In the genomic region with DNA sequence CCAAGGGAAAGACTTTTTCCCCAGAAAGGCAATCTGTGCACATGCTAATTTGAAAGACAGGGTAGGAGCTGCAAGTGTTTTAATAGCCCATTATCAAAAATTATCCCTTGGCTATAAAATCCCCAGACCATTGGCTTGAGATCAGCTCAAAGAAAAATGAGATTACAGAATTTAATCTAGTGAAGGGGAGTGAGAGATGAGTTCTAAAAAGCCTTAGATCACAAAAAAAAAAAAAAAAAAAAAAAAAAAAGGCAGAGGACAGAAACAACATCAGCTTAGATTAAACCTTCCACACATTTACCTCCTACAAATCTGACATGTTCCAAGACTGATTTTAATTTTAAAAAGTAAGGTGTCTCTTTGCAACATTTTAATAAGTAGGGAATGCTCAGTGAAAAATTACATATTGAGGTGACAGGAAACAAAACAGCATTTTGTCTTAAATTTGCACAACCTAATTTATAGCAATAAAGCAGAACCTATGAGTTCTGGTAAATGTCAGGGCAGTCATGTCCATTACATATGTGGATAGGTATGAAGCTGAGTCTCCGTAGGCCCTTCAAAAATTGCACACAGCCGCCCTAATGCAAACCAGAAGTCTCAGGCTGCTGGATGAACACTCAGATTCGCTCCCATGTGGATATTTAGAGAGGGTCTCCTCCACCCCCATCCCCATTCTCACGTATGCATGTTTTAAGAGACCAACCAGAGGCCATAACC, we compare ENCODE assay signal across 17 cellular contexts. TPM values are rescaled to one million over a fixed set of nuclear protein-coding genes. Genes with fewer than 3 reads are reported as not detected.
DNase-seq lines count a peak whose midpoint lies in the region; ATAC-seq, FAIRE-seq and TF ChIP-seq lines count a peak whose summit lies in the region.
"Had no signal": no experiment of that assay in that cellular context is flagged by ENCODE, and none has a peak within 500 bp of the region (broad histone marks: within the 10 kb centered on the region; RNA-seq: fewer than 3 reads in every experiment).

No MANE protein-coding gene starts in this region.

- WGBS in gastroesophageal sphincter (ENCODE audit: low coverage in 1 of 2), 2 donors: 11 to 42% methylated on average over 1 to 4 of the region's 4 CpGs
- WGBS in smooth muscle cell (ENCODE audit: low lambda C conversion rate): 38% methylated on average over 4 of the region's 4 CpGs

- no peak for FAIRE-seq in astrocyte (lab: Jason Lieb, UNC)
- FAIRE-seq: colon, GM12892, islet of Langerhans had no signal

- no peak for TF ChIP-seq EP300 in gastroesophageal sphincter (IDR thresholded peaks at IDR 0.05)

- H3K27me3 Mint-ChIP-seq in astrocyte (ENCODE audit: low read depth, unreplicated experiment): no peaks in the 10 kb centered on the region

- no peak for TF ChIP-seq CTCF in astrocyte (IDR thresholded peaks at IDR 0.05; ENCODE audit: insufficient read depth, low read depth, low read length)
- no peak for TF ChIP-seq CTCF in gastroesophageal sphincter (IDR thresholded peaks at IDR 0.05)
- TF ChIP-seq CTCF in smooth muscle cell (IDR thresholded peaks at IDR 0.05; ENCODE audit: borderline replicate concordance, insufficient read depth, poor library complexity, severe bottlenecking): no peak

- no peak overlapping the region for H3K27ac Mint-ChIP-seq in astrocyte (ENCODE audit: unreplicated experiment)
- H3K27ac Mint-ChIP-seq: activated CD4-positive, alpha-beta T cell treated with anti-CD3 and anti-CD28 coated beads, Interleukin-2, amount 10 ng/mL, durations not matched to agents 24 days and 14 days; activated naive CD8-positive, alpha-beta T cell treated with anti-CD3 and anti-CD28 coated beads for 36 hours had no signal

- peak overlapping the region; percentile 66 for H3K4me2 ChIP-seq in astrocyte (ENCODE audit: low read length)
- peak overlapping the region; percentile 63 for H3K4me2 ChIP-seq in smooth muscle cell

- H3K4me1 ChIP-seq in astrocyte (ENCODE audit: insufficient read depth, low read length): peaks cover 44% of the 10 kb centered on the region
- H3K4me1 ChIP-seq in gastroesophageal sphincter: peaks cover 16 to 64% (median 26%) of the 10 kb centered on the region in 3 donors
- H3K4me1 ChIP-seq in smooth muscle cell (ENCODE audit: low read depth): peaks cover 23% of the 10 kb centered on the region

- H3K9ac ChIP-seq in astrocyte (ENCODE audit: low read length) (no peak overlapping the region), smooth muscle cell (ENCODE audit: low read depth) (no peak overlapping the region)

- DNase-seq in NCI-H524 treated with DMSO at 0.1 percent for 48 hours (lab: John Stamatoyannopoulos, UW) (peak; percentile 40), astrocyte (ENCODE audit: low read depth) (peak; percentile 57), smooth muscle cell (lab: John Stamatoyannopoulos, UW; ENCODE audit: unreplicated experiment) (no peak), ecto neural progenitor cell (ENCODE audit: low spot score) (no peak), T1000 (lab: John Stamatoyannopoulos, UW) (no peak)
- DNase-seq: activated CD4-positive, alpha-beta T cell treated with anti-CD3 and anti-CD28 coated beads, Interleukin-2, amount 10 ng/mL, durations not matched to agents 24 days and 14 days; activated naive CD8-positive, alpha-beta T cell treated with anti-CD3 and anti-CD28 coated beads for 36 hours; CD8-positive, alpha-beta memory T cell; esophagus squamous epithelium; stimulated activated CD8-positive, alpha-beta memory T cell treated with anti-CD3 and anti-CD28 coated beads, Interleukin-4, amount 100 ng/mL, for 48 hours had no signal

- no peaks in the 10 kb centered on the region for H3K9me3 ChIP-seq in astrocyte (ENCODE audit: insufficient read depth, low read depth, low read length)
- no peaks in the 10 kb centered on the region for H3K9me3 ChIP-seq in gastroesophageal sphincter
- H3K9me3 ChIP-seq in smooth muscle cell (replicated peaks; ENCODE audit: low read depth): no peaks in the 10 kb centered on the region
- H3K9me3 ChIP-seq: esophagus squamous epithelium, mucosa of descending colon, vagina had no signal

- H2AFZ ChIP-seq in astrocyte (ENCODE audit: low read depth, low read length) (no peak overlapping the region), smooth muscle cell (ENCODE audit: low read depth) (no peak overlapping the region)

- H3K9me3 Mint-ChIP-seq in astrocyte (ENCODE audit: unreplicated experiment): peaks cover 3% of the 10 kb centered on the region
- H3K9me3 Mint-ChIP-seq: activated CD4-positive, alpha-beta T cell treated with anti-CD3 and anti-CD28 coated beads, Interleukin-2, amount 10 ng/mL, durations not matched to agents 24 days and 14 days; activated naive CD8-positive, alpha-beta T cell treated with anti-CD3 and anti-CD28 coated beads for 36 hours had no signal

- H4K20me1 ChIP-seq in astrocyte (ENCODE audit: insufficient read depth, low read length): peaks cover 18% of the 10 kb centered on the region
- no peaks in the 10 kb centered on the region for H4K20me1 ChIP-seq in smooth muscle cell (ENCODE audit: low read depth)

- H3K4me3 ChIP-seq in astrocyte (ENCODE audit: insufficient read depth, low read depth, low read length): no peak overlapping the region
- H3K4me3 ChIP-seq in gastroesophageal sphincter: no peak overlapping the region
- peak overlapping the region; percentile 13 for H3K4me3 ChIP-seq in smooth muscle cell
- H3K4me3 ChIP-seq: esophagus squamous epithelium, mucosa of descending colon, vagina had no signal

- no peak for TF ChIP-seq POLR2A in gastroesophageal sphincter (IDR thresholded peaks at IDR 0.05)

- ATAC-seq in gastroesophageal sphincter (peak; percentile 44), GM19324 (IDR thresholded peaks at IDR 0.05; ENCODE audit: low FRiP score, unreplicated experiment) (no peak)

- no peaks in the 10 kb centered on the region for H3K27me3 ChIP-seq in astrocyte (ENCODE audit: insufficient read depth, low read length)
- no peaks in the 10 kb centered on the region for H3K27me3 ChIP-seq in gastroesophageal sphincter
- H3K27me3 ChIP-seq in smooth muscle cell (ENCODE audit: low read depth): no peaks in the 10 kb centered on the region
- H3K27me3 ChIP-seq: esophagus squamous epithelium, vagina had no signal

- H3K36me3 ChIP-seq in astrocyte (ENCODE audit: insufficient read depth, low read length): no peaks in the 10 kb centered on the region
- no peaks in the 10 kb centered on the region for H3K36me3 ChIP-seq in gastroesophageal sphincter
- H3K36me3 ChIP-seq in smooth muscle cell (ENCODE audit: low read depth): no peaks in the 10 kb centered on the region
- H3K36me3 ChIP-seq: esophagus squamous epithelium, vagina had no signal

- H3K4me1 Mint-ChIP-seq in astrocyte (ENCODE audit: low read depth, unreplicated experiment): peaks cover 37% of the 10 kb centered on the region
- H3K4me1 Mint-ChIP-seq: activated CD4-positive, alpha-beta T cell treated with anti-CD3 and anti-CD28 coated beads, Interleukin-2, amount 10 ng/mL, durations not matched to agents 24 days and 14 days; activated naive CD8-positive, alpha-beta T cell treated with anti-CD3 and anti-CD28 coated beads for 36 hours had no signal

- no peaks in the 10 kb centered on the region for H3K36me3 Mint-ChIP-seq in astrocyte (ENCODE audit: low read depth, unreplicated experiment)
- H3K36me3 Mint-ChIP-seq: activated naive CD8-positive, alpha-beta T cell treated with anti-CD3 and anti-CD28 coated beads for 36 hours; CD8-positive, alpha-beta memory T cell had no signal

- H3K27ac ChIP-seq in astrocyte (ENCODE audit: low read depth, low read length): no peak overlapping the region
- H3K27ac ChIP-seq in gastroesophageal sphincter: peak overlapping the region in 2 of 4 donors; percentile 16 to 20
- peak overlapping the region; percentile 3 for H3K27ac ChIP-seq in smooth muscle cell (ENCODE audit: low read depth)
- H3K27ac ChIP-seq: vagina had no signal

- H3K4me3 Mint-ChIP-seq in astrocyte (ENCODE audit: unreplicated experiment): no peak overlapping the region
- H3K4me3 Mint-ChIP-seq: activated CD4-positive, alpha-beta T cell treated with anti-CD3 and anti-CD28 coated beads, Interleukin-2, amount 10 ng/mL, durations not matched to agents 24 days and 14 days; activated naive CD8-positive, alpha-beta T cell treated with anti-CD3 and anti-CD28 coated beads for 36 hours; CD8-positive, alpha-beta memory T cell had no signal

- H3F3A ChIP-seq in smooth muscle cell (ENCODE audit: low read depth): no peaks in the 10 kb centered on the region

- peaks cover 71% of the 10 kb centered on the region for H3K79me2 ChIP-seq in astrocyte (ENCODE audit: insufficient read depth, low read length)
- H3K79me2 ChIP-seq in smooth muscle cell (ENCODE audit: low read depth): no peaks in the 10 kb centered on the region

RNA-seq across cellular contexts. Expression of gene NFIB, which starts 43.4 kb away (rescaled TPM):
- total RNA-seq in astrocyte (8.8 and 9.4 TPM in 2 replicates), gastroesophageal sphincter (10 to 100 TPM; 61.0 to 68.3 (median 65.4) TPM), smooth muscle cell (1.7 and 2.3 TPM in 2 replicates)
- 0.58 and 0.93 TPM in 2 replicates for polyA plus RNA-seq in smooth muscle cell
- total RNA-seq: activated CD4-positive, alpha-beta T cell treated with anti-CD3 and anti-CD28 coated beads, Interleukin-2, amount 10 ng/mL, durations not matched to agents 24 days and 14 days; activated naive CD8-positive, alpha-beta T cell treated with anti-CD3 and anti-CD28 coated beads for 36 hours; CD8-positive, alpha-beta memory T cell had no signal
- polyA plus RNA-seq: CD8-positive, alpha-beta memory T cell had no signal

Comparison
In these comparisons a context has a peak if more than half of its experiments do, and no peak if none do; other contexts are left out.
1. DNase-seq: peak in NCI-H524 treated with DMSO at 0.1 percent for 48 hours (single experiment) and astrocyte (single experiment); none in smooth muscle cell (single experiment), ecto neural progenitor cell (single experiment) and T1000 (single experiment).